Comparison of ENCODE assay signal across 1 cellular context in the genomic region with DNA sequence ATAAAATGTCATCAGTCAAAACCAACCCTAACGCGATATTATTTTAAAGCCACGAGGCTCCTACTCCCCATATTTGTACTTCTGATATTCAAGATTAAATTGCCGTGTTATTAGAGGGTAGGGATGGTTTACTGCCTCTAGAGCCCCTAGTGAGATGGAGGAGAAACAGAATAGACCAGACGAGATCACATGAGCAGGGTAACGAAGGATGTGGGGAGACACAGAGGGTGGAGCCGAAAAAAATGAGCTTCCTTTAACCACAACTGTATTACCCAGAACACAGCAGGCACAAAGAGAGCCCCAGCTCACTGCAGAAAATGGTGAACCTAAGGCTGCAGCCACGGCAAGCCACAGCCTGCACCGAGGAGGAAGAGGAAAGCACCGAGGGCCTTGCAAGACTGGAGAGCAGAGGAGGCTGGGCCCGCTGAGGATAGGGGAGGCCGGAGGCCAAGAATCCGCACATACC.
TF ChIP-seq lines count a peak whose summit lies in the region.

No MANE protein-coding gene starts in this region.

TF ChIP-seq in HepG2, 621 proteins besides CTCF, POLR2A, EP300 and RAD21 (continued from another document):
- no peak for TF ChIP-seq PLSCR1 (CRISPR knock-in tag; IDR thresholded peaks at IDR 0.05; ENCODE audit: borderline replicate concordance)
